9 cellular contexts compared by ENCODE assay signal in the genomic region with DNA sequence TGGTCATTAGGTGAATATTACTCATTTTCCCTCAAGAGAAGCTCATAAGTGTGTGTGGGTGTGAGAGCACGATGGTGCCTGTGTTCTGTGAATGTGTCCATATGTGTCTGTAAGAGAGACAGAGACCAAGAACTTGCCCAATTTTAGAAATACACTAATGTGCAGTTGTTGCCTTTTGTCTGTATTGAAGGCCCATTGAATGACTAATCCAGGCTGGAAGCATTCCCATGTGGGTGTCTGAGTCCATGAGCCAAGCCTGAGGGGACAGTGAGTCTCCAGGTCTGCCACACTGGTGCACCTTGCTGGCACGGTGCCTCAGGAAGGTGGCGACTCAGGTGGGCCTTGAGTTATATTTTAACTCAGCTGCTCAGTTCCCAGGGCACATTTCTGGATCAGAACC. TPM values are rescaled to one million over a fixed set of nuclear protein-coding genes. Genes with fewer than 3 reads are reported as not detected.
A peak's percentile ranks its signal among the peaks of the same experiment; 100 is the strongest.
DNase-seq lines count a peak whose midpoint lies in the region; ATAC-seq lines count a peak whose summit lies in the region.
"Had no signal": no experiment of that assay in that cellular context is flagged by ENCODE, and none has a peak within 500 bp of the region (broad histone marks: within the 10 kb centered on the region; RNA-seq: fewer than 3 reads in every experiment).

No MANE protein-coding gene starts in this region.

- no peak overlapping the region for H3K4me3 ChIP-seq in GM23248

- CTCF ChIA-PET in activated CD4-positive, alpha-beta memory T cell treated with anti-CD3 and anti-CD28 coated beads, Interleukin-2, amount 10 ng/mL, durations not matched to agents 7 days and 5 days (lab: Charles Lee) = no interaction called here

- H3K4me1 Mint-ChIP-seq in activated CD4-positive, alpha-beta memory T cell treated with anti-CD3 and anti-CD28 coated beads, Interleukin-2, amount 10 ng/mL, durations not matched to agents 7 days and 5 days = peaks cover 58% of the 10 kb centered on the region

- H3K4me1 ChIP-seq in GM23248 (ENCODE audit: insufficient read depth) = peaks cover 17% of the 10 kb centered on the region

- no peak overlapping the region for H3K4me3 Mint-ChIP-seq in activated CD4-positive, alpha-beta memory T cell treated with anti-CD3 and anti-CD28 coated beads, Interleukin-2, amount 10 ng/mL, durations not matched to agents 7 days and 5 days

- no peaks in the 10 kb centered on the region for H4K20me1 ChIP-seq in GM23248 (ENCODE audit: insufficient read depth)

- H3K36me3 ChIP-seq in GM23248 (ENCODE audit: low read depth) = peaks cover 24% of the 10 kb centered on the region; the same call in 1 of the 2 replicates

- no peak overlapping the region for H3K4me2 ChIP-seq in GM23248 (ENCODE audit: unreplicated experiment)

- H3K27me3 Mint-ChIP-seq in activated CD4-positive, alpha-beta memory T cell treated with anti-CD3 and anti-CD28 coated beads, Interleukin-2, amount 10 ng/mL, durations not matched to agents 7 days and 5 days = no peaks in the 10 kb centered on the region

- POLR2A ChIA-PET in activated CD4-positive, alpha-beta memory T cell treated with anti-CD3 and anti-CD28 coated beads, Interleukin-2, amount 10 ng/mL, durations not matched to agents 7 days and 5 days (lab: Charles Lee) = interaction anchor here (0.6 to 3.1 kb wide), 6 partner anchors 9 to 207 kb away, joined by 3 to 71 read pairs (median 4); a partner anchor contains a TSS

- no peaks in the 10 kb centered on the region for H3K79me2 ChIP-seq in GM23248 (ENCODE audit: insufficient read depth)

- H3K9me3 ChIP-seq in GM23248 (ENCODE audit: low read depth) = no peaks in the 10 kb centered on the region

- 0 out of 2 replicates have a peak overlapping the region, but pooled peaks have one; percentile 30 for H3K9ac ChIP-seq in GM23248

- H3K9me3 Mint-ChIP-seq in activated CD4-positive, alpha-beta memory T cell treated with anti-CD3 and anti-CD28 coated beads, Interleukin-2, amount 10 ng/mL, durations not matched to agents 7 days and 5 days = no peaks in the 10 kb centered on the region

- peaks cover 48% of the 10 kb centered on the region for H3K36me3 Mint-ChIP-seq in activated CD4-positive, alpha-beta memory T cell treated with anti-CD3 and anti-CD28 coated beads, Interleukin-2, amount 10 ng/mL, durations not matched to agents 7 days and 5 days (ENCODE audit: low read depth)

- ATAC-seq in HG02970 (IDR thresholded peaks at IDR 0.05; ENCODE audit: low FRiP score, unreplicated experiment) (no peak), HG03342 (IDR thresholded peaks at IDR 0.05; ENCODE audit: unreplicated experiment) (no peak)

- in situ Hi-C loops in Caki2 (cut with HindIII; ENCODE audit: low pct_unique_long_range_greater_than_20kb, low sequenced_read_pairs) = no loop called here
- in situ Hi-C loops in GM23248 (cut with MboI) = no loop called here

- DNase-seq in Caki2 (ENCODE audit: low read depth) (peak; percentile 18), GM23248 (peak; percentile 82), kidney glomerular epithelial cell (lab: John Stamatoyannopoulos, UW) (peak; percentile 2), NCI-H1930 (lab: John Stamatoyannopoulos, UW) (no peak), cerebellar cortex (ENCODE audit: low spot score) (no peak)
- DNase-seq in activated CD4-positive, alpha-beta memory T cell treated with anti-CD3 and anti-CD28 coated beads, Interleukin-2, amount 10 ng/mL, durations not matched to agents 7 days and 5 days = no peak
- DNase-seq: activated gamma-delta T cell treated with Interleukin-2 at 50 U/mL for 16 hours had no signal

- H3K9me2 ChIP-seq in GM23248 (ENCODE audit: insufficient read depth) = no peaks in the 10 kb centered on the region

- H3K27me3 ChIP-seq in GM23248 (replicated peaks; ENCODE audit: insufficient read depth) = no peaks in the 10 kb centered on the region

- H2AFZ ChIP-seq in GM23248 = no peak overlapping the region

- H3K27ac Mint-ChIP-seq in activated CD4-positive, alpha-beta memory T cell treated with anti-CD3 and anti-CD28 coated beads, Interleukin-2, amount 10 ng/mL, durations not matched to agents 7 days and 5 days = peak overlapping the region; percentile 97

- H3K27ac ChIP-seq in GM23248 = peak overlapping the region; percentile 55

- peaks cover 24% of the 10 kb centered on the region for H3F3A ChIP-seq in GM23248 (ENCODE audit: insufficient read depth)

- WGBS in GM23248 (ENCODE audit: low coverage in 1 of 2, low lambda C conversion rate in 2 of 2, missing lambda C conversion rate in 2 of 2), 2 experiments = 61 to 64% methylated on average over 3 of the region's 3 CpGs

RNA-seq across cellular contexts. Expression of a gene that starts 25.5 kb away (rescaled TPM):
- 17.3 and 25.7 TPM in 2 replicates for total RNA-seq in Caki2 (2014; rRNA removed; shearing (Covaris generic); ENCODE audit: low replicate concordance)
- total RNA-seq in GM23248 (2014; rRNA removed; shearing (Covaris generic)) = 38.8 and 39.9 TPM in 2 replicates
- polyA plus RNA-seq in GM23248 (2016; fragmentation: Nextera tagmentation; extraction: Ambion mirVana) = 13.8 and 18.7 TPM in 2 replicates
- 100 to 1,000 TPM; 113 to 118 TPM for total RNA-seq in activated CD4-positive, alpha-beta memory T cell treated with anti-CD3 and anti-CD28 coated beads, Interleukin-2, amount 10 ng/mL, durations not matched to agents 7 days and 5 days

RNA-seq across cellular contexts. Expression of a gene that starts 55.2 kb away (rescaled TPM):
- total RNA-seq in Caki2 (2014; rRNA removed; shearing (Covaris generic); ENCODE audit: low replicate concordance) = 19.3 and 19.9 TPM in 2 replicates
- 25.9 and 28.3 TPM in 2 replicates for total RNA-seq in GM23248 (2014; rRNA removed; shearing (Covaris generic))
- 8.4 and 8.8 TPM in 2 replicates for polyA plus RNA-seq in GM23248 (2016; fragmentation: Nextera tagmentation; extraction: Ambion mirVana)
- 10 to 100 TPM; 23.1 to 23.4 TPM for total RNA-seq in activated CD4-positive, alpha-beta memory T cell treated with anti-CD3 and anti-CD28 coated beads, Interleukin-2, amount 10 ng/mL, durations not matched to agents 7 days and 5 days

Comparison
In these comparisons a context has a peak if more than half of its experiments do, and no peak if none do; other contexts are left out.
1. DNase-seq: peak in Caki2 (single experiment), GM23248 (single experiment) and kidney glomerular epithelial cell (single experiment); none in activated CD4-positive, alpha-beta memory T cell treated with anti-CD3 and anti-CD28 coated beads, Interleukin-2, amount 10 ng/mL, durations not matched to agents 7 days and 5 days (single experiment), NCI-H1930 (0 of 2) and cerebellar cortex (single experiment).